In the genomic region with DNA sequence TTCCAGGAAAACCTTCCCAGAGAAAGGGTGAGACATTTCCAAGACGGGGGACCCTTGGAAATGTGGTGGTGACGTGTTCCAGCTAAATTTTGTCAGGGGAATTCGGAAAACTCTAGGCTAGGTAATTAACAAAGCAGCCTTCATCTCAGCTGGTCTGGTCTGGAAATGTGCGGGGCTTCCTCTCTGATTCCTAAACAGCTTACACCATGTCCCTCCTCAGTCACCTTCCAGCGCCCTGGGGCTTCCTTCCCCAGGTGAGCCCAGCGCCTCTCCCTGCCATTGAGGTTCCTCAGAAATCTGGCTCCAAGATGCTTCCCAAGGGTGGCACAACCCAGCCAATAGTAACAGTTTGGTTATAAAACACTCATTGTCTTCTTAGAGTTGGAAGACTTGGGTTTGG, we compare ENCODE assay signal across 1 cellular context.
TF ChIP-seq lines count a peak whose summit lies in the region.

No MANE protein-coding gene starts in this region.

TF ChIP-seq in GM12878, 131 proteins besides CTCF, POLR2A, EP300 and RAD21 (continued from another document):
- TF ChIP-seq ETV6 (conservative IDR thresholded peaks at IDR 0.05 in 1 of 2, IDR thresholded peaks at IDR 0.05 in 1 of 2; ENCODE audit: borderline replicate concordance in 1 of 2, low read depth in 1 of 2), result no peak
- no peak for TF ChIP-seq IKZF2 (IDR thresholded peaks at IDR 0.05)
- TF ChIP-seq FOXK2 (IDR thresholded peaks at IDR 0.05), result no peak
- TF ChIP-seq BHLHE40 (IDR thresholded peaks at IDR 0.05; ENCODE audit: borderline replicate concordance in 1 of 2, low read depth in 2 of 2, low read length in 1 of 2), result no peak
- no peak for TF ChIP-seq TCF3 (IDR thresholded peaks at IDR 0.05; ENCODE audit: borderline replicate concordance, insufficient read depth, low read depth, low read length)
- TF ChIP-seq SMARCA5 (IDR thresholded peaks at IDR 0.05), result no peak
- TF ChIP-seq CBFB (IDR thresholded peaks at IDR 0.05; ENCODE audit: low read depth), result no peak
- no peak for TF ChIP-seq SREBF1 (IDR thresholded peaks at IDR 0.05; ENCODE audit: low read length)
- no peak for TF ChIP-seq E2F8 (IDR thresholded peaks at IDR 0.05; ENCODE audit: low read depth, partially characterized antibody)
- TF ChIP-seq HSF1 (IDR thresholded peaks at IDR 0.05; ENCODE audit: low read depth, low read length), result no peak
- TF ChIP-seq, protein P1, sequence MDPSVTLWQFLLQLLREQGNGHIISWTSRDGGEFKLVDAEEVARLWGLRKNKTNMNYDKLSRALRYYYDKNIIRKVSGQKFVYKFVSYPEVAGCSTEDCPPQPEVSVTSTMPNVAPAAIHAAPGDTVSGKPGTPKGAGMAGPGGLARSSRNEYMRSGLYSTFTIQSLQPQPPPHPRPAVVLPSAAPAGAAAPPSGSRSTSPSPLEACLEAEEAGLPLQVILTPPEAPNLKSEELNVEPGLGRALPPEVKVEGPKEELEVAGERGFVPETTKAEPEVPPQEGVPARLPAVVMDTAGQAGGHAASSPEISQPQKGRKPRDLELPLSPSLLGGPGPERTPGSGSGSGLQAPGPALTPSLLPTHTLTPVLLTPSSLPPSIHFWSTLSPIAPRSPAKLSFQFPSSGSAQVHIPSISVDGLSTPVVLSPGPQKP (IDR thresholded peaks at IDR 0.05; ENCODE audit: low read depth, low read length), result no peak
- no peak for TF ChIP-seq ZZZ3 (IDR thresholded peaks at IDR 0.05; ENCODE audit: control insufficient read depth, insufficient read length, low read depth)
- TF ChIP-seq YY1 (IDR thresholded peaks at IDR 0.05; ENCODE audit: low read depth, low read length), result no peak
TF ChIP-seq in GM12878: peak in this region for 0.
